8 cellular contexts compared by ENCODE assay signal in the genomic region with DNA sequence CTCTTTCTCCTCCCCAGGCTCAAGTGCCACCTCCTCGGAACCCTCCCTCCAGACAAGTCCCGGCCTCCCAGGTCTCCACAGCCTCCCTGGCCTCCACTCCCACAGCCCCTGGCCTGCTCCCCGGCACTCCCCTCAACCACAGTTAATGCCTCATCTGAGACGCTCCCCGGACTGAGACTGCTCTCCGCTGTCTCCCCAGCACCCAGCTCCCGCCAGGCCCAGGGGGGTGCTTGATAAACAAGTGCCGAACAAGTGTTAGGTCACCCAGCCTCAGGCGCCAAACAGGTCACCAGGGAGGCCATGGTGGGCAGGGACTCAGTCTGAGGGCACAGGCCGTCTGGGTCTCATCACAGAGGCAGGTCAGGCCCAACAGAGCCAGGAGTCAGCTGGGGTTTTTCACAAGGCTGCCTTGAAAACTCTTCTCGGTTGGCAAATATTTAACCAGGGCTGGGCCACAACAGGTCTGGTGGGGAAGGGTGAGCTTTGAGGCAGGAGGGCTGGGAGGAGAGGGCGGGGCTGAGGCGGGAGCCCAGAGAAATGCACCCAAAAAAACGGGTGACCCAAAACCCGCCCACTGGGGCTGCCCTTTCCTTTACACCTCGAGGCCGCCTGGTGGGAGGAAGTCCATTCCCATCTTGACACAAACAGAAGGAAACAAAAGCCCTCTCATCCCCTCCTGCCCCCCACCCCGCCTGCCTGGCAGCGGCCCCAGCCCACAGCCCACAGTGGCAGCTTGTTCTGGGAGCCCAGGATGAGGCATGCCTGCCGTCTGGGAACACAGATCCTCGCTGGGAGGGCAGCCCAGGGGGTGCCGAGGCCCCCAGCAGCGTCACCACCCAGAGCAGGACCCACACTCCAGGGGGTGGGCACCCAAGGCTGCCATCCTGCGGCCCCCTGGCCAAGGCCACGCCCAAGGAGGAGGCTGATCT.
A peak's percentile ranks its signal among the peaks of the same experiment; 100 is the strongest.
DNase-seq lines count a peak whose midpoint lies in the region; ATAC-seq, FAIRE-seq and TF ChIP-seq lines count a peak whose summit lies in the region.

No MANE protein-coding gene starts in this region.

- CTCF ChIA-PET in Caco-2 (lab: Charles Lee) = interaction anchor here (0.6 to 1.1 kb wide), 4 partner anchors 16 to 189 kb away, joined by 3 to 4 read pairs (median 3); a partner anchor contains a TSS
- CTCF ChIA-PET in GM12878 (lab: Yijun Ruan, JAX) = interaction anchor here (1.5 kb wide), 1 partner anchor 41 kb away, joined by 4 read pairs; no protein-coding TSS in a partner anchor
- CTCF ChIA-PET in activated CD4-positive, alpha-beta memory T cell treated with anti-CD3 and anti-CD28 coated beads, Interleukin-2, amount 10 ng/mL, durations not matched to agents 7 days and 5 days (lab: Charles Lee) = interaction anchor here (1.5 kb wide), 1 partner anchor 20 kb away, joined by 7 read pairs; no protein-coding TSS in a partner anchor

- H3K27ac ChIP-seq in GM12878 (ENCODE audit: control insufficient read depth, insufficient read depth) = no peak overlapping the region

- SMC1A ChIA-PET in GM12878 (lab: Charles Lee; ENCODE audit: uncharacterized antibody, unreplicated experiment) = interaction anchor here (1.4 kb wide), 1 partner anchor 43 kb away, joined by 4 read pairs; no protein-coding TSS in a partner anchor

- WGBS in GM12878 (ENCODE audit: insufficient coverage, insufficient replicate concordance, low lambda C conversion rate, missing lambda C conversion rate) = 27% methylated on average over 24 of the region's 25 CpGs

- H3K9ac ChIP-seq in GM12878 (ENCODE audit: control insufficient read depth, insufficient read depth, low read length) = no peak overlapping the region

- H3K9me3 Mint-ChIP-seq in Caco-2 (ENCODE audit: unreplicated experiment) (no peaks in the 10 kb centered on the region), type B pancreatic cell (no peaks in the 10 kb centered on the region)
- no peaks in the 10 kb centered on the region for H3K9me3 Mint-ChIP-seq in activated CD4-positive, alpha-beta memory T cell treated with anti-CD3 and anti-CD28 coated beads, Interleukin-2, amount 10 ng/mL, durations not matched to agents 7 days and 5 days

- H3K4me1 Mint-ChIP-seq in Caco-2 (ENCODE audit: low read depth, unreplicated experiment) = peaks cover 38% of the 10 kb centered on the region
- H3K4me1 Mint-ChIP-seq in type B pancreatic cell (ENCODE audit: unreplicated experiment) = peaks cover 48% of the 10 kb centered on the region
- peaks cover 45% of the 10 kb centered on the region for H3K4me1 Mint-ChIP-seq in activated CD4-positive, alpha-beta memory T cell treated with anti-CD3 and anti-CD28 coated beads, Interleukin-2, amount 10 ng/mL, durations not matched to agents 7 days and 5 days

- H3K4me3 Mint-ChIP-seq in Caco-2 (ENCODE audit: unreplicated experiment) (peak overlapping the region; percentile 69), type B pancreatic cell (peak overlapping the region; percentile 71)
- H3K4me3 Mint-ChIP-seq in activated CD4-positive, alpha-beta memory T cell treated with anti-CD3 and anti-CD28 coated beads, Interleukin-2, amount 10 ng/mL, durations not matched to agents 7 days and 5 days = no peak overlapping the region

- TF ChIP-seq CTCF in Caco-2 (IDR thresholded peaks at IDR 0.05; ENCODE audit: insufficient read depth in 1 of 2, low read depth in 1 of 2, low read length in 1 of 2, severe bottlenecking in 1 of 2, unreplicated experiment in 1 of 2) (no peak), GM12878 (IDR thresholded peaks at IDR 0.05 in 2 of 3, conservative IDR thresholded peaks at IDR 0.05 in 1 of 3; ENCODE audit: control insufficient read depth in 2 of 3, extremely low read depth in 1 of 3, insufficient read depth in 1 of 3, low read depth in 3 of 3, low read length in 3 of 3) (no peak), type B pancreatic cell (conservative IDR thresholded peaks at IDR 0.05) (no peak)

- no peak overlapping the region for H3K4me2 ChIP-seq in GM12878 (ENCODE audit: control insufficient read depth, insufficient read depth)

- H3K4me3 ChIP-seq in Caco-2 (ENCODE audit: low read depth, low read length) (0 out of 2 replicates have a peak overlapping the region, but pooled peaks have one; percentile 11), GM12878 (no peak overlapping the region)

- H3K27me3 ChIP-seq in Caco-2 (replicated peaks; ENCODE audit: control insufficient read depth, insufficient read depth, low read length) (no peaks in the 10 kb centered on the region), GM12878 (replicated peaks in 1 of 2; ENCODE audit: control insufficient read depth in 2 of 2, insufficient read depth in 2 of 2, low read length in 1 of 2) (no peaks in the 10 kb centered on the region; a peak in 1 of 4 replicates)

- H3K36me3 ChIP-seq in Caco-2 (ENCODE audit: control insufficient read depth, insufficient read depth, low read length) (peaks cover 2% of the 10 kb centered on the region; the same call in 1 of the 2 replicates), GM12878 (ENCODE audit: control insufficient read depth in 2 of 2, insufficient read depth in 2 of 2, low read length in 1 of 2) (no peaks in the 10 kb centered on the region)

- no peaks in the 10 kb centered on the region for H4K20me1 ChIP-seq in GM12878 (ENCODE audit: control insufficient read depth, insufficient read depth)

- RAD21 ChIA-PET in GM12878 (lab: Charles Lee; ENCODE audit: unreplicated experiment) = interaction anchor here (0.9 to 1.1 kb wide), 3 partner anchors 13 to 148 kb away, joined by 3 read pairs; a partner anchor contains a TSS

- no peaks in the 10 kb centered on the region for H3K9me3 ChIP-seq in Caco-2
- H3K9me3 ChIP-seq in GM12878 (replicated peaks; ENCODE audit: control insufficient read depth, insufficient read depth, low read length) = no peaks in the 10 kb centered on the region

- H3K27me3 Mint-ChIP-seq in Caco-2 (ENCODE audit: insufficient read depth, unreplicated experiment) (no peaks in the 10 kb centered on the region), type B pancreatic cell (no peaks in the 10 kb centered on the region)
- no peaks in the 10 kb centered on the region for H3K27me3 Mint-ChIP-seq in activated CD4-positive, alpha-beta memory T cell treated with anti-CD3 and anti-CD28 coated beads, Interleukin-2, amount 10 ng/mL, durations not matched to agents 7 days and 5 days

- POLR2A ChIA-PET in Caco-2 (lab: Charles Lee) = interaction anchor here (0.6 to 1.0 kb wide), 4 partner anchors 11 to 96 kb away, joined by 3 to 4 read pairs (median 4); a partner anchor contains a TSS
- POLR2A ChIA-PET in GM12878 (lab: Charles Lee) = interaction anchor here (0.6 to 1.3 kb wide), 4 partner anchors 22 to 474 kb away, joined by 3 to 6 read pairs (median 3); a partner anchor contains a TSS
- POLR2A ChIA-PET in activated CD4-positive, alpha-beta memory T cell treated with anti-CD3 and anti-CD28 coated beads, Interleukin-2, amount 10 ng/mL, durations not matched to agents 7 days and 5 days (lab: Charles Lee) = interaction anchor here (0.9 kb wide), 1 partner anchor 10 kb away, joined by 3 read pairs; no protein-coding TSS in a partner anchor

- peak overlapping the region; percentile 93 for H3K27ac Mint-ChIP-seq in Caco-2 (ENCODE audit: unreplicated experiment)
- H3K27ac Mint-ChIP-seq in type B pancreatic cell = peak overlapping the region; percentile 97
- H3K27ac Mint-ChIP-seq in activated CD4-positive, alpha-beta memory T cell treated with anti-CD3 and anti-CD28 coated beads, Interleukin-2, amount 10 ng/mL, durations not matched to agents 7 days and 5 days = no peak overlapping the region

- ATAC-seq in HG03460 (IDR thresholded peaks at IDR 0.05; ENCODE audit: unreplicated experiment) (peak; percentile 74), GM12878 (peak; percentile 93), left colon (peak; percentile 85), HG02973 (IDR thresholded peaks at IDR 0.05; ENCODE audit: unreplicated experiment) (no peak)

- peaks cover 33% of the 10 kb centered on the region for H3K4me1 ChIP-seq in Caco-2
- H3K4me1 ChIP-seq in GM12878 (ENCODE audit: control insufficient read depth, insufficient read depth, low read length) = no peaks in the 10 kb centered on the region

- no peak for FAIRE-seq in GM12878 (lab: Jason Lieb, UNC)

- DNase-seq in Caco-2 (peak; percentile 83), GM12878 (ENCODE audit: low read depth, low spot score) (no peak), left colon (peak; percentile 69 to 76), type B pancreatic cell (ENCODE audit: extremely low spot score, unreplicated experiment) (no peak), NCI-H1105 (lab: John Stamatoyannopoulos, UW) (no peak)
- no peak for DNase-seq in activated CD4-positive, alpha-beta memory T cell treated with anti-CD3 and anti-CD28 coated beads, Interleukin-2, amount 10 ng/mL, durations not matched to agents 7 days and 5 days

- no peak for TF ChIP-seq EP300 in GM12878 (IDR thresholded peaks at IDR 0.05; ENCODE audit: borderline replicate concordance in 1 of 2, control insufficient read depth in 1 of 2, low read depth in 2 of 2, low read length in 2 of 2)

- no peaks in the 10 kb centered on the region for H3K79me2 ChIP-seq in GM12878 (ENCODE audit: control insufficient read depth, insufficient read depth, low read length)

- in situ Hi-C loops in GM12878 (cut with MboI) = no loop called here

- TF ChIP-seq POLR2A in GM12878 (IDR thresholded peaks at IDR 0.05; ENCODE audit: low read depth, low read length) = no peak

- H3K36me3 Mint-ChIP-seq in Caco-2 (ENCODE audit: insufficient read depth, unreplicated experiment) (peaks cover 32% of the 10 kb centered on the region), type B pancreatic cell (peaks cover 24% of the 10 kb centered on the region)
- peaks cover 35% of the 10 kb centered on the region for H3K36me3 Mint-ChIP-seq in activated CD4-positive, alpha-beta memory T cell treated with anti-CD3 and anti-CD28 coated beads, Interleukin-2, amount 10 ng/mL, durations not matched to agents 7 days and 5 days (ENCODE audit: low read depth)

- H2AFZ ChIP-seq in GM12878 (ENCODE audit: control insufficient read depth, low read depth, low read length) = no peak overlapping the region

- intact Hi-C loops in Caco-2 (cut with micrococcal nuclease; ENCODE audit: unreplicated experiment) (loop anchor here (1.0 to 2.0 kb wide), 2 partner anchors 22 to 41 kb away; no protein-coding TSS in a partner anchor), GM12878 (cut with micrococcal nuclease; ENCODE audit: unreplicated experiment) (no loop called here), left colon (cut with DNase I, micrococcal nuclease) (no loop called here)

- no peak for TF ChIP-seq RAD21 in GM12878 (IDR thresholded peaks at IDR 0.05; ENCODE audit: insufficient read depth, low read depth, low read length)

- no TSS peak for BruUV-seq in Caco-2 (replicated peaks; lab: Mats Ljungman, UMichigan)
- BruUV-seq in GM12878 (replicated peaks; lab: Mats Ljungman, UMichigan) = no TSS peak

Comparison
In these comparisons a context has a peak if more than half of its experiments do, and no peak if none do; other contexts are left out.
1. DNase-seq: peak in Caco-2 (2 of 2) and left colon (2 of 2); none in GM12878 (single experiment), type B pancreatic cell (single experiment), NCI-H1105 (single experiment) and activated CD4-positive, alpha-beta memory T cell treated with anti-CD3 and anti-CD28 coated beads, Interleukin-2, amount 10 ng/mL, durations not matched to agents 7 days and 5 days (single experiment).